Comparison of ENCODE assay signal across 1 cellular context in genomic region chr7:117132385-117133120, GRCh38.
TF ChIP-seq lines count a peak whose summit lies in the region.

No MANE protein-coding gene starts in this region.

TF ChIP-seq in HCT116, 20 proteins besides CTCF, POLR2A, EP300 and RAD21 (continued from another document):
- no peak for TF ChIP-seq REST (IDR thresholded peaks at IDR 0.05; ENCODE audit: low read depth)
- TF ChIP-seq FOSL1 (IDR thresholded peaks at IDR 0.05; ENCODE audit: low read depth), result peak; percentile 66
